Comparison of ENCODE assay signal across 27 cellular contexts in genomic region chr3:89679686-89680085, GRCh38.
"Had no signal": no experiment of that assay in that cellular context is flagged by ENCODE, and none has a peak within 500 bp of the region (broad histone marks: within the 10 kb centered on the region; RNA-seq: fewer than 3 reads in every experiment).

No MANE protein-coding gene starts in this region.

- H3K9me3 ChIP-seq: colonic mucosa, esophagus muscularis mucosa, esophagus squamous epithelium, gastrocnemius medialis, gastroesophageal sphincter, heart left ventricle, heart right ventricle had no signal

- DNase-seq: colonic mucosa; cortex of kidney; dermis blood vessel endothelial cell; dorsolateral prefrontal cortex; effector CD4-positive, alpha-beta T cell; effector CD8-positive, alpha-beta T cell; effector memory CD4-positive, alpha-beta T cell; effector memory CD8-positive, alpha-beta T cell; endodermal cell; erythroblast; esophagus squamous epithelium; foreskin fibroblast; foreskin keratinocyte; foreskin melanocyte; gastrocnemius medialis; glutamatergic neuron; head of caudate nucleus; heart left ventricle; heart right ventricle had no signal

- ATAC-seq: effector memory CD8-positive, alpha-beta T cell; esophagus mucosa; foreskin keratinocyte; gastrocnemius medialis; gastroesophageal sphincter; heart left ventricle; heart right ventricle had no signal

- H3K4me3 ChIP-seq: colonic mucosa, coronary artery, dorsolateral prefrontal cortex, esophagus muscularis mucosa, esophagus squamous epithelium, gastrocnemius medialis, gastroesophageal sphincter, heart left ventricle, heart right ventricle had no signal

- FAIRE-seq: endometrium, endothelial cell of umbilical vein, frontal cortex had no signal

- H3K27ac ChIP-seq: colonic mucosa, coronary artery, dorsolateral prefrontal cortex, epithelial cell of prostate, esophagus muscularis mucosa, esophagus squamous epithelium, foreskin keratinocyte, gastrocnemius medialis, gastroesophageal sphincter, heart left ventricle, heart right ventricle had no signal

- H3K27me3 ChIP-seq: colonic mucosa, dorsolateral prefrontal cortex, esophagus muscularis mucosa, esophagus squamous epithelium, foreskin keratinocyte, gastrocnemius medialis, gastroesophageal sphincter, heart left ventricle, heart right ventricle had no signal

- H3K4me1 ChIP-seq: colonic mucosa, esophagus muscularis mucosa, esophagus squamous epithelium, foreskin keratinocyte, gastrocnemius medialis, gastroesophageal sphincter, heart right ventricle had no signal

- H3K36me3 ChIP-seq: colonic mucosa, esophagus muscularis mucosa, esophagus squamous epithelium, gastrocnemius medialis, gastroesophageal sphincter, heart left ventricle, heart right ventricle had no signal
